26 cellular contexts compared by ENCODE assay signal in the genomic region with DNA sequence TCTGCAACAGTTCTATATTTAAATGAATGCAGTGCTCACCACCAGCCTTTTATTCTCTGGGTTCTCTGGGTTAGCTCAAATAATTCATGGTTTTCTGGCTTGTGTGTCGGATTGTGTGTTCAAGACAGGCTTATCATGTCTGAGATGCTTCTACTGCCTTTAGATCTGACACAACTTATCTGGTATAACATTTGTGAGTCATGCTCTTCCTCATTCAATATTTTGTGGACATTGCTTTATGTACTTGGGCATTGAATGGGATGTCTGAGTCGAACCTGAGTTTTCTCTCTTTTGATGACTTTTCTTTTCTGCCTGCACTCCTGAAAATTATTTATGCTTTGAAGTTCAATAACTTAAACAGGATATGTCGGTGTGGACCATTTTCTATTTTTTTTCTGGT. TPM values are rescaled to one million over a fixed set of nuclear protein-coding genes. Genes with fewer than 3 reads are reported as not detected.
DNase-seq lines count a peak whose midpoint lies in the region; TF ChIP-seq lines count a peak whose summit lies in the region.
"Had no signal": no experiment of that assay in that cellular context is flagged by ENCODE, and none has a peak within 500 bp of the region (broad histone marks: within the 10 kb centered on the region; RNA-seq: fewer than 3 reads in every experiment).

No MANE protein-coding gene starts in this region.

- H3K9ac ChIP-seq in smooth muscle cell (ENCODE audit: low read depth): no peak overlapping the region

- no peaks in the 10 kb centered on the region for H3K9me3 Mint-ChIP-seq in CD14-positive monocyte
- H3K9me3 Mint-ChIP-seq: activated CD4-positive, alpha-beta memory T cell treated with anti-CD3 and anti-CD28 coated beads for 36 hours; activated naive CD4-positive, alpha-beta T cell treated with anti-CD3 and anti-CD28 coated beads, Interleukin-2, amount 50 U/mL, for 24 hours; activated T-helper 17 cell treated with anti-CD3 and anti-CD28 coated beads, Interleukin-2, amount 50 U/mL, for 72 hours; central memory CD8-positive, alpha-beta T cell; neural crest cell; stimulated activated effector memory CD8-positive, alpha-beta T cell treated with anti-CD3 and anti-CD28 coated beads, Interleukin-12 subunit alpha, Interleukin-12 subunit beta, amount 100 ng/mL, for 72 hours had no signal

- WGBS in smooth muscle cell (ENCODE audit: low lambda C conversion rate): 28% methylated on average over 3 of the region's 3 CpGs

- no peaks in the 10 kb centered on the region for H3K36me3 ChIP-seq in smooth muscle cell (ENCODE audit: low read depth)
- H3K36me3 ChIP-seq: right lobe of liver, SJSA1, upper lobe of right lung had no signal

- H3K4me2 ChIP-seq in smooth muscle cell: peak overlapping the region; percentile 74

- no peak overlapping the region for H2AFZ ChIP-seq in smooth muscle cell (ENCODE audit: low read depth)

- peaks cover 23% of the 10 kb centered on the region for H3F3A ChIP-seq in smooth muscle cell (ENCODE audit: low read depth)

- H3K4me1 ChIP-seq in smooth muscle cell (ENCODE audit: low read depth): peaks cover 14% of the 10 kb centered on the region
- H3K4me1 ChIP-seq: right lobe of liver, upper lobe of right lung had no signal

- no peaks in the 10 kb centered on the region for H3K79me2 ChIP-seq in smooth muscle cell (ENCODE audit: low read depth)

- H3K27me3 Mint-ChIP-seq in CD14-positive monocyte (ENCODE audit: low read depth in 3 of 3): peaks cover 20 to 25% (median 22%) of the 10 kb centered on the region in 3 donors

- TF ChIP-seq CTCF in VCaP (conservative IDR thresholded peaks at IDR 0.05): no peak
- no peak for TF ChIP-seq CTCF in epithelial cell of esophagus (IDR thresholded peaks at IDR 0.05; ENCODE audit: insufficient read depth, low read depth, low read length, missing control alignments)
- TF ChIP-seq CTCF in smooth muscle cell (IDR thresholded peaks at IDR 0.05; ENCODE audit: borderline replicate concordance, insufficient read depth, poor library complexity, severe bottlenecking): no peak
- TF ChIP-seq CTCF in CD14-positive monocyte (IDR thresholded peaks at IDR 0.05): no peak

- peaks cover 3% of the 10 kb centered on the region for H3K4me1 Mint-ChIP-seq in CD14-positive monocyte
- H3K4me1 Mint-ChIP-seq: activated T-helper 17 cell treated with anti-CD3 and anti-CD28 coated beads, Interleukin-2, amount 50 U/mL, for 72 hours; central memory CD8-positive, alpha-beta T cell; neural crest cell; stimulated activated effector memory CD8-positive, alpha-beta T cell treated with anti-CD3 and anti-CD28 coated beads, Interleukin-12 subunit alpha, Interleukin-12 subunit beta, amount 100 ng/mL, for 72 hours had no signal

- no peak overlapping the region for H3K4me3 Mint-ChIP-seq in CD14-positive monocyte
- H3K4me3 Mint-ChIP-seq: activated CD4-positive, alpha-beta memory T cell treated with anti-CD3 and anti-CD28 coated beads for 36 hours; activated naive CD4-positive, alpha-beta T cell treated with anti-CD3 and anti-CD28 coated beads, Interleukin-2, amount 50 U/mL, for 24 hours; activated T-helper 17 cell treated with anti-CD3 and anti-CD28 coated beads, Interleukin-2, amount 50 U/mL, for 72 hours; central memory CD8-positive, alpha-beta T cell; neural crest cell; stimulated activated effector memory CD8-positive, alpha-beta T cell treated with anti-CD3 and anti-CD28 coated beads, Interleukin-12 subunit alpha, Interleukin-12 subunit beta, amount 100 ng/mL, for 72 hours had no signal

- no peaks in the 10 kb centered on the region for H3K9me3 ChIP-seq in smooth muscle cell (replicated peaks; ENCODE audit: low read depth)
- H3K9me3 ChIP-seq: right lobe of liver, SJSA1, upper lobe of right lung had no signal

- H3K36me3 Mint-ChIP-seq in CD14-positive monocyte: no peaks in the 10 kb centered on the region
- H3K36me3 Mint-ChIP-seq: activated CD4-positive, alpha-beta memory T cell treated with anti-CD3 and anti-CD28 coated beads for 36 hours; activated naive CD4-positive, alpha-beta T cell treated with anti-CD3 and anti-CD28 coated beads, Interleukin-2, amount 50 U/mL, for 24 hours; stimulated activated effector memory CD8-positive, alpha-beta T cell treated with anti-CD3 and anti-CD28 coated beads, Interleukin-12 subunit alpha, Interleukin-12 subunit beta, amount 100 ng/mL, for 72 hours had no signal

- H3K27ac ChIP-seq in VCaP (peak overlapping the region; percentile 97), smooth muscle cell (ENCODE audit: low read depth) (peak overlapping the region; percentile 90)
- H3K27ac ChIP-seq: right lobe of liver, SJSA1, upper lobe of right lung had no signal

- no peak overlapping the region for H3K27ac Mint-ChIP-seq in CD14-positive monocyte
- H3K27ac Mint-ChIP-seq: activated CD4-positive, alpha-beta memory T cell treated with anti-CD3 and anti-CD28 coated beads for 36 hours; activated naive CD4-positive, alpha-beta T cell treated with anti-CD3 and anti-CD28 coated beads, Interleukin-2, amount 50 U/mL, for 24 hours; activated T-helper 17 cell treated with anti-CD3 and anti-CD28 coated beads, Interleukin-2, amount 50 U/mL, for 72 hours; stimulated activated effector memory CD8-positive, alpha-beta T cell treated with anti-CD3 and anti-CD28 coated beads, Interleukin-12 subunit alpha, Interleukin-12 subunit beta, amount 100 ng/mL, for 72 hours had no signal

- H3K27me3 ChIP-seq in smooth muscle cell (ENCODE audit: low read depth): no peaks in the 10 kb centered on the region
- H3K27me3 ChIP-seq: right lobe of liver had no signal

- H3K4me3 ChIP-seq in epithelial cell of esophagus (ENCODE audit: low read length) (no peak overlapping the region), smooth muscle cell (no peak overlapping the region)
- H3K4me3 ChIP-seq: right lobe of liver, SJSA1, upper lobe of right lung had no signal

- intact Hi-C loops in CD14-positive monocyte (cut with micrococcal nuclease): no loop called here

- H4K20me1 ChIP-seq in smooth muscle cell (ENCODE audit: low read depth): no peaks in the 10 kb centered on the region

- peak; percentile 69 for DNase-seq in ELR (ENCODE audit: low read depth)
- DNase-seq in epithelial cell of esophagus (ENCODE audit: low read depth): peak; percentile 70
- no peak for DNase-seq in smooth muscle cell (lab: John Stamatoyannopoulos, UW; ENCODE audit: unreplicated experiment)
- no peak for DNase-seq in CD14-positive monocyte (ENCODE audit: low spot score)
- no peak for DNase-seq in DMS79 (lab: John Stamatoyannopoulos, UW)
- DNase-seq in middle frontal gyrus (ENCODE audit: extremely low spot score, low spot score): no peak
- DNase-seq: activated CD4-positive, alpha-beta memory T cell treated with anti-CD3 and anti-CD28 coated beads for 36 hours; activated CD4-positive, CD25-positive, alpha-beta regulatory T cell treated with anti-CD3 and anti-CD28 coated beads, Interleukin-2, amount 50 U/mL, for 72 hours; anterior cingulate cortex; NCI-H1092 treated with DMSO at 0.1 percent for 48 hours; NCI-H187 treated with DMSO at 0.1 percent for 48 hours; NCI-H748 treated with DMSO at 0.1 percent for 48 hours; right lobe of liver; stimulated activated CD4-positive, alpha-beta T cell treated with anti-CD3 and anti-CD28 coated beads, Interleukin-4, amount 100 ng/mL, for 24 hours; substantia nigra; T-helper 1 cell; upper lobe of right lung had no signal

RNA-seq across cellular contexts. Expression of a gene that starts 17.5 kb away (rescaled TPM):
- total RNA-seq in smooth muscle cell: 43.6 and 52.5 TPM in 2 replicates
- polyA plus RNA-seq in smooth muscle cell (26.9 and 30.3 TPM in 2 replicates), CD14-positive monocyte (not detected)
- total RNA-seq: activated CD4-positive, alpha-beta memory T cell treated with anti-CD3 and anti-CD28 coated beads for 36 hours; activated T-helper 17 cell treated with anti-CD3 and anti-CD28 coated beads, Interleukin-2, amount 50 U/mL, for 72 hours; lung microvascular endothelial cell; neural crest cell; right lobe of liver; RPMI7951; SJSA1 had no signal

Comparison
In these comparisons a context has a peak if more than half of its experiments do, and no peak if none do; other contexts are left out.
1. DNase-seq: peak in ELR (single experiment) and epithelial cell of esophagus (single experiment); none in smooth muscle cell (single experiment), CD14-positive monocyte (single experiment), DMS79 (single experiment) and middle frontal gyrus (single experiment).
2. RNA of a gene that starts 17.5 kb away (polyA plus RNA-seq): 26.9 to 30.3 TPM in smooth muscle cell; not detected in CD14-positive monocyte; every median in the first group is over 10 times any median in the second.